19 cellular contexts compared by ENCODE assay signal in genomic region chr4:163137581-163137980, GRCh38. TPM values are rescaled to one million over a fixed set of nuclear protein-coding genes. Genes with fewer than 3 reads are reported as not detected.
DNase-seq lines count a peak whose midpoint lies in the region; ATAC-seq, FAIRE-seq and TF ChIP-seq lines count a peak whose summit lies in the region.
"Had no signal": no experiment of that assay in that cellular context is flagged by ENCODE, and none has a peak within 500 bp of the region (broad histone marks: within the 10 kb centered on the region; RNA-seq: fewer than 3 reads in every experiment).

No MANE protein-coding gene starts in this region.

- H3K9me3 ChIP-seq in astrocyte (ENCODE audit: insufficient read depth, low read depth, low read length) (no peaks in the 10 kb centered on the region), endothelial cell of umbilical vein (replicated peaks; ENCODE audit: control insufficient read depth, insufficient read depth, low read length) (no peaks in the 10 kb centered on the region), mucosa of descending colon (no peaks in the 10 kb centered on the region)
- H3K9me3 ChIP-seq: Caco-2 had no signal

- ATAC-seq in mucosa of descending colon, result peak; percentile 46
- no peak for ATAC-seq in SK-N-SH treated with all-trans-retinoic acid at 6 μM for 48 hours
- no peak for ATAC-seq in HG03439 (IDR thresholded peaks at IDR 0.05; ENCODE audit: unreplicated experiment)

- H3K9ac ChIP-seq in astrocyte (ENCODE audit: low read length) (no peak overlapping the region), endothelial cell of umbilical vein (replicated peaks; ENCODE audit: extremely low read depth, insufficient read depth, low read length) (no peak overlapping the region)
- H3K9ac ChIP-seq: GM23248 had no signal

- TF ChIP-seq POLR2A in endothelial cell of umbilical vein (IDR thresholded peaks at IDR 0.05; ENCODE audit: low read depth, low read length), result no peak

- no peaks in the 10 kb centered on the region for H3K36me3 Mint-ChIP-seq in astrocyte (ENCODE audit: low read depth, unreplicated experiment)

- no peaks in the 10 kb centered on the region for H3K4me1 ChIP-seq in astrocyte (ENCODE audit: insufficient read depth, low read length)
- H3K4me1 ChIP-seq in endothelial cell of umbilical vein (ENCODE audit: control insufficient read depth, extremely low read depth, insufficient read depth, low read length), result peaks cover 3% of the 10 kb centered on the region
- peaks cover 5% of the 10 kb centered on the region for H3K4me1 ChIP-seq in mucosa of descending colon (ENCODE audit: low read depth)
- H3K4me1 ChIP-seq: Caco-2 had no signal

- H3K4me3 ChIP-seq in astrocyte (ENCODE audit: insufficient read depth, low read depth, low read length) (no peak overlapping the region), endothelial cell of umbilical vein (replicated peaks in 1 of 3; ENCODE audit: insufficient read depth in 1 of 3, low read depth in 1 of 3, low read length in 3 of 3) (no peak overlapping the region), mucosa of descending colon (no peak overlapping the region), retinal pigment epithelial cell (ENCODE audit: low read length) (no peak overlapping the region)
- H3K4me3 ChIP-seq: GM23248 had no signal

- H3K9me3 Mint-ChIP-seq in astrocyte (ENCODE audit: unreplicated experiment), result no peaks in the 10 kb centered on the region
- H3K9me3 Mint-ChIP-seq: CD4-positive, alpha-beta T cell had no signal

- H3K79me2 ChIP-seq in astrocyte (ENCODE audit: insufficient read depth, low read length) (no peaks in the 10 kb centered on the region), endothelial cell of umbilical vein (ENCODE audit: control insufficient read depth, insufficient read depth, low read length) (no peaks in the 10 kb centered on the region)

- H3K36me3 ChIP-seq in astrocyte (ENCODE audit: insufficient read depth, low read length) (no peaks in the 10 kb centered on the region), endothelial cell of umbilical vein (ENCODE audit: control insufficient read depth in 2 of 2, extremely low read depth in 1 of 2, insufficient read depth in 2 of 2, low read length in 2 of 2) (no peaks in the 10 kb centered on the region), mucosa of descending colon (ENCODE audit: low read depth) (no peaks in the 10 kb centered on the region)

- FAIRE-seq in astrocyte (lab: Jason Lieb, UNC) (no peak), endothelial cell of umbilical vein (lab: Jason Lieb, UNC) (no peak)
- FAIRE-seq: D721Med, G401.6, GM12891, H54, HTR-8/SVneo had no signal

- H3K4me2 ChIP-seq in astrocyte (ENCODE audit: low read length) (no peak overlapping the region), endothelial cell of umbilical vein (ENCODE audit: insufficient read depth, low read length) (no peak overlapping the region)

- TF ChIP-seq CTCF in astrocyte (IDR thresholded peaks at IDR 0.05; ENCODE audit: insufficient read depth, low read depth, low read length), result no peak
- no peak for TF ChIP-seq CTCF in endothelial cell of umbilical vein (IDR thresholded peaks at IDR 0.05; ENCODE audit: extremely low read depth in 1 of 2, insufficient read depth in 1 of 2, low read depth in 1 of 2, low read length in 2 of 2)
- TF ChIP-seq CTCF in mucosa of descending colon (IDR thresholded peaks at IDR 0.05), result no peak
- TF ChIP-seq CTCF in retinal pigment epithelial cell (conservative IDR thresholded peaks at IDR 0.05; ENCODE audit: low read depth, low read length), result no peak

- H3K27me3 ChIP-seq in astrocyte (ENCODE audit: insufficient read depth, low read length) (no peaks in the 10 kb centered on the region), endothelial cell of umbilical vein (ENCODE audit: control insufficient read depth in 2 of 2, insufficient read depth in 2 of 2, low read length in 2 of 2) (no peaks in the 10 kb centered on the region)

- POLR2A ChIA-PET in endothelial cell of umbilical vein (lab: Charles Lee), result no interaction called here

- CTCF ChIA-PET in endothelial cell of umbilical vein (lab: Charles Lee), result interaction anchor here (0.6 to 1.4 kb wide), 4 partner anchors 20 to 195 kb away, joined by 3 to 4 read pairs (median 3); no protein-coding TSS in a partner anchor

- dilution Hi-C loops in endothelial cell of umbilical vein (cut with MboI; ENCODE audit: extremely low pct_ligation_motif_present, low sequenced_read_pairs), result no loop called here

- H3K27ac Mint-ChIP-seq in astrocyte (ENCODE audit: unreplicated experiment), result no peak overlapping the region
- H3K27ac Mint-ChIP-seq: CD4-positive, alpha-beta T cell had no signal

- H3K4me3 Mint-ChIP-seq in astrocyte (ENCODE audit: unreplicated experiment), result no peak overlapping the region
- H3K4me3 Mint-ChIP-seq: CD4-positive, alpha-beta T cell had no signal

- intact Hi-C loops in endothelial cell of umbilical vein (cut with micrococcal nuclease), result no loop called here
- intact Hi-C loops in mucosa of descending colon (cut with DNase I, micrococcal nuclease), result no loop called here

- H4K20me1 ChIP-seq in astrocyte (ENCODE audit: insufficient read depth, low read length) (no peaks in the 10 kb centered on the region), endothelial cell of umbilical vein (replicated peaks; ENCODE audit: control insufficient read depth, extremely low read depth, insufficient read depth, low read length) (no peaks in the 10 kb centered on the region)

- DNase-seq in astrocyte (ENCODE audit: low read depth), result peak; percentile 41
- peak; percentile 52 for DNase-seq in endothelial cell of umbilical vein (ENCODE audit: low read depth, low spot score)
- no peak for DNase-seq in mucosa of descending colon
- DNase-seq in retinal pigment epithelial cell (ENCODE audit: low read depth), result peak; percentile 51
- DNase-seq in NCI-H1105 (lab: John Stamatoyannopoulos, UW), result no peak
- no peak for DNase-seq in Kasumi-1 (lab: John Stamatoyannopoulos, UW)
- DNase-seq: Caco-2; CD4-positive, alpha-beta T cell; GM23248; HCEC 1CT; IMR-90 had no signal

- no TSS peak for BruUV-seq in endothelial cell of umbilical vein (replicated peaks; lab: Mats Ljungman, UMichigan)

- H3K9me1 ChIP-seq in endothelial cell of umbilical vein (replicated peaks; ENCODE audit: control insufficient read depth, extremely low read depth, insufficient read depth, low read length), result no peaks in the 10 kb centered on the region

- H2AFZ ChIP-seq in astrocyte (ENCODE audit: low read depth, low read length), result no peak overlapping the region
- no peak overlapping the region for H2AFZ ChIP-seq in endothelial cell of umbilical vein (ENCODE audit: low read depth, low read length)
- H2AFZ ChIP-seq: GM23248 had no signal

- H3K27ac ChIP-seq in astrocyte (ENCODE audit: low read depth, low read length) (no peak overlapping the region), endothelial cell of umbilical vein (ENCODE audit: insufficient read depth, low read depth, low read length) (no peak overlapping the region)
- H3K27ac ChIP-seq: C4-2B, GM23248 had no signal

- peaks cover 3% of the 10 kb centered on the region for H3K4me1 Mint-ChIP-seq in astrocyte (ENCODE audit: low read depth, unreplicated experiment)

- no peaks in the 10 kb centered on the region for H3K27me3 Mint-ChIP-seq in astrocyte (ENCODE audit: low read depth, unreplicated experiment)
- H3K27me3 Mint-ChIP-seq: CD4-positive, alpha-beta T cell had no signal

TF ChIP-seq in endothelial cell of umbilical vein, 7 proteins besides CTCF, POLR2A, EP300 and RAD21:
- TF ChIP-seq GATA2 (IDR thresholded peaks at IDR 0.05; ENCODE audit: insufficient read depth, insufficient read length, low read depth, low read length), result no peak
- TF ChIP-seq POLR2AphosphoS5 (IDR thresholded peaks at IDR 0.05; ENCODE audit: insufficient read depth, low read depth, low read length), result no peak
- TF ChIP-seq, protein P1, sequence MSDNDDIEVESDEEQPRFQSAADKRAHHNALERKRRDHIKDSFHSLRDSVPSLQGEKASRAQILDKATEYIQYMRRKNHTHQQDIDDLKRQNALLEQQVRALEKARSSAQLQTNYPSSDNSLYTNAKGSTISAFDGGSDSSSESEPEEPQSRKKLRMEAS (IDR thresholded peaks at IDR 0.05; ENCODE audit: insufficient read depth, insufficient read length), result no peak
- TF ChIP-seq FOS (IDR thresholded peaks at IDR 0.05; ENCODE audit: borderline replicate concordance, insufficient read depth, low read length), result no peak
- TF ChIP-seq JUN (IDR thresholded peaks at IDR 0.05; ENCODE audit: borderline replicate concordance, insufficient read depth, insufficient read length, low read depth), result no peak
- TF ChIP-seq EZH2 (IDR thresholded peaks at IDR 0.05; ENCODE audit: borderline replicate concordance, low read depth, low read length, severe bottlenecking), result no peak
- TF ChIP-seq MYC (IDR thresholded peaks at IDR 0.05; ENCODE audit: low read depth, low read length), result no peak

TF ChIP-seq in SK-N-SH treated with all-trans-retinoic acid at 6 μM for 48 hours, 23 proteins besides CTCF, POLR2A, EP300 and RAD21:
- TF ChIP-seq ISL1 (CRISPR knock-in tag; IDR thresholded peaks at IDR 0.05) (no peak), PPARA (CRISPR knock-in tag; IDR thresholded peaks at IDR 0.05; ENCODE audit: borderline replicate concordance) (no peak), OSR1 (CRISPR knock-in tag; IDR thresholded peaks at IDR 0.05) (no peak), ZNF8 (CRISPR knock-in tag; IDR thresholded peaks at IDR 0.05) (no peak), RARB (CRISPR knock-in tag; IDR thresholded peaks at IDR 0.05) (no peak), BACH2 (CRISPR knock-in tag; IDR thresholded peaks at IDR 0.05; ENCODE audit: borderline replicate concordance) (no peak), TOX (CRISPR knock-in tag; IDR thresholded peaks at IDR 0.05; ENCODE audit: borderline replicate concordance) (no peak), TCF4 (CRISPR knock-in tag; IDR thresholded peaks at IDR 0.05; ENCODE audit: borderline replicate concordance) (no peak)
TF ChIP-seq in SK-N-SH treated with all-trans-retinoic acid at 6 μM for 48 hours: peak in this region for 0.

RNA-seq across cellular contexts. Expression of gene NAF1, which starts 29.1 kb away (rescaled TPM):
- total RNA-seq in astrocyte (15.4 and 16.3 TPM in 2 replicates), endothelial cell of umbilical vein (17.1 and 19.6 TPM in 2 replicates), mucosa of descending colon (10 to 100 TPM; 17.0 to 26.5 (median 18.0) TPM)
- 3.0 and 3.2 TPM in 2 replicates for polyA plus RNA-seq in endothelial cell of umbilical vein
- polyA plus RNA-seq in endothelial cell of umbilical vein (2011; cell fraction: cytosol; rRNA removed), result 4.7 and 4.8 TPM in 2 replicates
- 7.2 and 8.9 TPM in 2 replicates for polyA plus RNA-seq in endothelial cell of umbilical vein (2011; cell fraction: nucleus; rRNA removed)
- 8.8 and 11.8 TPM in 2 replicates for polyA plus RNA-seq in endothelial cell of umbilical vein (2012)
- polyA minus RNA-seq in endothelial cell of umbilical vein, result 5.7 and 8.7 TPM in 2 replicates
- 6.2 TPM for polyA minus RNA-seq in endothelial cell of umbilical vein (2011; cell fraction: cytosol; rRNA and poly(A)+ RNA removed)
- 23.3 and 24.5 TPM in 2 replicates for polyA minus RNA-seq in endothelial cell of umbilical vein (2011; cell fraction: nucleus; rRNA and poly(A)+ RNA removed)

Comparison
In these comparisons a context has a peak if more than half of its experiments do, and no peak if none do; other contexts are left out.
1. DNase-seq: peak in astrocyte (single experiment), endothelial cell of umbilical vein (single experiment) and retinal pigment epithelial cell (single experiment); none in mucosa of descending colon (0 of 3), NCI-H1105 (single experiment) and Kasumi-1 (0 of 2).